ENCODE assay signal across 8 cellular contexts in genomic region chr12:121893901-121894540, GRCh38. TPM values are rescaled to one million over a fixed set of nuclear protein-coding genes. Genes with fewer than 3 reads are reported as not detected.
DNase-seq lines count a peak whose midpoint lies in the region; ATAC-seq and TF ChIP-seq lines count a peak whose summit lies in the region.

No MANE protein-coding gene starts in this region.

- H3K36me3 ChIP-seq in BJ (ENCODE audit: control insufficient read depth, insufficient read depth, low read length) (peaks cover 9% of the 10 kb centered on the region), left lung (peaks cover 0 to 53% of the 10 kb centered on the region in 2 donors), tibial artery (peaks cover 13 to 57% (median 43%) of the 10 kb centered on the region in 3 donors)

- H3K9me3 ChIP-seq in left lung, result no peaks in the 10 kb centered on the region
- no peaks in the 10 kb centered on the region for H3K9me3 ChIP-seq in tibial artery

- peak; percentile 67 for ATAC-seq in left lung
- ATAC-seq in HG03175 (IDR thresholded peaks at IDR 0.05; ENCODE audit: unreplicated experiment), result no peak
- ATAC-seq in GM21619 (IDR thresholded peaks at IDR 0.05; ENCODE audit: unreplicated experiment), result no peak
- no peak for ATAC-seq in GM21423 (IDR thresholded peaks at IDR 0.05; ENCODE audit: unreplicated experiment)

- TF ChIP-seq CTCF in BJ (IDR thresholded peaks at IDR 0.05; ENCODE audit: insufficient read depth, low read depth, low read length), result no peak
- no peak for TF ChIP-seq CTCF in LNCaP clone FGC (IDR thresholded peaks at IDR 0.05; ENCODE audit: control insufficient read depth, extremely low read depth, insufficient read depth)
- no peak for TF ChIP-seq CTCF in left lung (IDR thresholded peaks at IDR 0.05)
- no peak for TF ChIP-seq CTCF in tibial artery (IDR thresholded peaks at IDR 0.05)

- POLR2A ChIA-PET in BJ (lab: Charles Lee), result interaction anchor here (0.7 kb wide), 1 partner anchor 96 kb away, joined by 6 read pairs; no protein-coding TSS in a partner anchor

- H3K27ac ChIP-seq in left lung (peak overlapping the region in 1 of 2 donors; percentile 36), tibial artery (peak overlapping the region in 1 of 2 donors; percentile 2)

- H3K27me3 ChIP-seq in BJ (ENCODE audit: control insufficient read depth, insufficient read depth, low read length) (no peaks in the 10 kb centered on the region), left lung (no peaks in the 10 kb centered on the region), tibial artery (no peaks in the 10 kb centered on the region)

- CTCF ChIA-PET in BJ (lab: Yijun Ruan, JAX), result interaction anchor here (0.7 to 7.0 kb wide), 6 partner anchors 22 to 253 kb away, joined by 3 to 57 read pairs (median 4); partner anchors contain the start of gene RHOF

- peaks cover 19 to 37% of the 10 kb centered on the region in 2 donors for H3K4me1 ChIP-seq in left lung
- peaks cover 0 to 44% (median 26%) of the 10 kb centered on the region in 4 donors for H3K4me1 ChIP-seq in tibial artery

- H3K4me3 ChIP-seq in BJ (ENCODE audit: low read depth, low read length), result no peak overlapping the region
- H3K4me3 ChIP-seq in LNCaP clone FGC (ENCODE audit: low read depth, low read length), result no peak overlapping the region
- no peak overlapping the region for H3K4me3 ChIP-seq in left lung
- H3K4me3 ChIP-seq in tibial artery, result no peak overlapping the region

- DNase-seq in BJ (ENCODE audit: low read depth), result peak; percentile 25
- DNase-seq in LNCaP clone FGC (ENCODE audit: low read depth), result peak; percentile 65
- DNase-seq in activated naive CD4-positive, alpha-beta T cell treated with anti-CD3 and anti-CD28 coated beads, Interleukin-2, amount 50 U/mL, for 16 hours, result peak; percentile 39
- DNase-seq in left lung, result no peak
- DNase-seq in tibial artery, result no peak

- intact Hi-C loops in left lung (cut with DNase I) (no loop called here), tibial artery (cut with DNase I; ENCODE audit: low total_unique reads) (loop anchor here (10.0 kb wide), 1 partner anchor 199 kb away; no protein-coding TSS in a partner anchor)

RNA-seq across cellular contexts. Expression of gene PSMD9, which starts 5.4 kb away (rescaled TPM):
- polyA plus RNA-seq in BJ (2011; rRNA removed), result 93.2 and 130 TPM in 2 replicates
- 29.4 and 39.8 TPM in 2 replicates for polyA minus RNA-seq in BJ (2011; rRNA and poly(A)+ RNA removed)
- 10 to 100 TPM; 39.3 to 53.8 TPM for total RNA-seq in left lung

RNA-seq across cellular contexts. Expression of gene CFAP251, which starts 24.4 kb away (rescaled TPM):
- 1.3 and 1.5 TPM in 2 replicates for polyA plus RNA-seq in BJ (2011; rRNA removed)
- 1.4 and 4.3 TPM in 2 replicates for polyA minus RNA-seq in BJ (2011; rRNA and poly(A)+ RNA removed)
- total RNA-seq in left lung, result 1 to 10 TPM; 5.2 to 8.4 TPM

RNA-seq across cellular contexts. Expression of gene HPD, which starts 35.4 kb away (rescaled TPM):
- 0.05 TPM in 1 of 2 replicates, not detected in the other for polyA plus RNA-seq in BJ (2011; rRNA removed)
- not detected in 2 replicates for polyA minus RNA-seq in BJ (2011; rRNA and poly(A)+ RNA removed)
- total RNA-seq in left lung, result 1 to 10 TPM in 1 of 2 donors, under 1 TPM in 1; 0.85 to 2.1 TPM

Comparison
In these comparisons a context has a peak if more than half of its experiments do, and no peak if none do; other contexts are left out.
1. DNase-seq: peak in BJ (single experiment), LNCaP clone FGC (single experiment) and activated naive CD4-positive, alpha-beta T cell treated with anti-CD3 and anti-CD28 coated beads, Interleukin-2, amount 50 U/mL, for 16 hours (single experiment); none in left lung (0 of 2) and tibial artery (0 of 2).